ENCODE assay signal across 8 cellular contexts in genomic region chr2:86790828-86791561, GRCh38. TPM values are rescaled to one million over a fixed set of nuclear protein-coding genes. Genes with fewer than 3 reads are reported as not detected.
A peak's percentile ranks its signal among the peaks of the same experiment; 100 is the strongest.
DNase-seq lines count a peak whose midpoint lies in the region; ATAC-seq, FAIRE-seq and TF ChIP-seq lines count a peak whose summit lies in the region.

TSS of gene CD8A (minus strand) at chr2:86790913. CDS start at chr2:86790825, 88 bp downstream.

- intact Hi-C loops in activated CD4-positive, alpha-beta T cell treated with anti-CD3 and anti-CD28 coated beads for 36 hours (cut with DNase I, micrococcal nuclease): no loop called here
- intact Hi-C loops in stomach (cut with DNase I; ENCODE audit: low total_unique reads): no loop called here

- TF ChIP-seq CTCF in stomach (IDR thresholded peaks at IDR 0.05): no peak

- peaks cover 59% of the 10 kb centered on the region for H3K27me3 Mint-ChIP-seq in activated CD4-positive, alpha-beta T cell treated with anti-CD3 and anti-CD28 coated beads for 36 hours
- H3K27me3 Mint-ChIP-seq in activated T-cell treated with anti-CD3 and anti-CD28 coated beads, Interleukin-2, amount 50 U/mL, for 24 hours: peaks cover 66% of the 10 kb centered on the region

- H3K4me1 ChIP-seq in iPS-20b (ENCODE audit: insufficient read depth, low read length): no peaks in the 10 kb centered on the region
- peaks cover 22 to 42% (median 35%) of the 10 kb centered on the region in 4 donors for H3K4me1 ChIP-seq in stomach

- DNase-seq in activated CD4-positive, alpha-beta T cell treated with anti-CD3 and anti-CD28 coated beads for 36 hours: peak; percentile 58
- no peak for DNase-seq in activated CD4-positive, alpha-beta T cell treated with anti-CD3 and anti-CD28 coated beads for 4 hours
- peak; percentile 74 for DNase-seq in activated T-cell treated with anti-CD3 and anti-CD28 coated beads, Interleukin-2, amount 50 U/mL, for 24 hours
- DNase-seq in stomach (no peak), GM12892 (ENCODE audit: insufficient read length) (no peak), 8988T (no peak), NCI-H187 (lab: John Stamatoyannopoulos, UW) (no peak)

- no peak for FAIRE-seq in GM12892 (lab: Jason Lieb, UNC)

- POLR2A ChIA-PET in activated CD4-positive, alpha-beta T cell treated with anti-CD3 and anti-CD28 coated beads for 36 hours (lab: Charles Lee): interaction anchor here (0.5 kb wide), 1 partner anchor 35 kb away, joined by 3 read pairs; no protein-coding TSS in a partner anchor

- no peak within 1 kb of the TSS for H3K27ac ChIP-seq in iPS-20b (ENCODE audit: low read length)
- H3K27ac ChIP-seq in stomach: peak within 1 kb of the TSS; percentile 11 to 74 (median 63)

- peak within 1 kb of the TSS; percentile 57; the same call in 1 of the 2 replicates for H3K4me3 ChIP-seq in iPS-20b (ENCODE audit: low read length)
- peak within 1 kb of the TSS; percentile 27 to 42 (median 36) for H3K4me3 ChIP-seq in stomach

- peak; percentile 61 for ATAC-seq in activated CD4-positive, alpha-beta T cell treated with anti-CD3 and anti-CD28 coated beads for 36 hours

- H3K36me3 Mint-ChIP-seq in activated CD4-positive, alpha-beta T cell treated with anti-CD3 and anti-CD28 coated beads for 36 hours (ENCODE audit: low read depth): peaks cover 5% of the 10 kb centered on the region
- peaks cover 38% of the 10 kb centered on the region for H3K36me3 Mint-ChIP-seq in activated T-cell treated with anti-CD3 and anti-CD28 coated beads, Interleukin-2, amount 50 U/mL, for 24 hours (ENCODE audit: low read depth)

- TF ChIP-seq POLR2A in stomach (IDR thresholded peaks at IDR 0.05) (no peak), GM12892 (IDR thresholded peaks at IDR 0.05; ENCODE audit: low read depth, low read length) (no peak)

- WGBS in stomach, 5 donors: 3 to 7% (median 4%) methylated on average over 24 to 42 of the region's 42 CpGs

- H3K4me3 Mint-ChIP-seq in activated CD4-positive, alpha-beta T cell treated with anti-CD3 and anti-CD28 coated beads for 36 hours: peak within 1 kb of the TSS; percentile 69
- H3K4me3 Mint-ChIP-seq in activated T-cell treated with anti-CD3 and anti-CD28 coated beads, Interleukin-2, amount 50 U/mL, for 24 hours: peak within 1 kb of the TSS; percentile 86

- H3K36me3 ChIP-seq in iPS-20b (ENCODE audit: insufficient read depth, low read depth, low read length): no peaks in the 10 kb centered on the region
- no peaks in the 10 kb centered on the region for H3K36me3 ChIP-seq in stomach

- H3K4me1 Mint-ChIP-seq in activated CD4-positive, alpha-beta T cell treated with anti-CD3 and anti-CD28 coated beads for 36 hours: peaks cover 22% of the 10 kb centered on the region
- H3K4me1 Mint-ChIP-seq in activated T-cell treated with anti-CD3 and anti-CD28 coated beads, Interleukin-2, amount 50 U/mL, for 24 hours (ENCODE audit: low read depth): peaks cover 63% of the 10 kb centered on the region

- H3K9me3 Mint-ChIP-seq in activated CD4-positive, alpha-beta T cell treated with anti-CD3 and anti-CD28 coated beads for 36 hours (ENCODE audit: low read depth): peaks cover 7% of the 10 kb centered on the region
- peaks cover 9% of the 10 kb centered on the region for H3K9me3 Mint-ChIP-seq in activated T-cell treated with anti-CD3 and anti-CD28 coated beads, Interleukin-2, amount 50 U/mL, for 24 hours

- H3K27me3 ChIP-seq in iPS-20b (ENCODE audit: insufficient read depth, low read length) (peaks cover 85% of the 10 kb centered on the region), stomach (peaks cover 35 to 87% (median 60%) of the 10 kb centered on the region in 3 donors)

- peak within 1 kb of the TSS; percentile 61 for H3K27ac Mint-ChIP-seq in activated CD4-positive, alpha-beta T cell treated with anti-CD3 and anti-CD28 coated beads for 36 hours
- peak within 1 kb of the TSS; percentile 97 for H3K27ac Mint-ChIP-seq in activated T-cell treated with anti-CD3 and anti-CD28 coated beads, Interleukin-2, amount 50 U/mL, for 24 hours

- no peak within 1 kb of the TSS for H3K9ac ChIP-seq in iPS-20b (ENCODE audit: low read depth, low read length)

- CTCF ChIA-PET in activated CD4-positive, alpha-beta T cell treated with anti-CD3 and anti-CD28 coated beads for 36 hours (lab: Charles Lee): interaction anchor here (0.7 kb wide), 1 partner anchor 18 kb away, joined by 4 read pairs; no protein-coding TSS in a partner anchor

- TF ChIP-seq EP300 in stomach (IDR thresholded peaks at IDR 0.05): no peak

- H3K9me3 ChIP-seq in iPS-20b (ENCODE audit: insufficient read depth, low read depth, low read length): peaks cover 11% of the 10 kb centered on the region; the same call in 1 of the 2 replicates
- peaks cover 0 to 6% (median 1%) of the 10 kb centered on the region in 4 donors for H3K9me3 ChIP-seq in stomach

RNA-seq across cellular contexts. Expression of gene CD8A, which starts in this region (rescaled TPM):
- total RNA-seq in activated CD4-positive, alpha-beta T cell treated with anti-CD3 and anti-CD28 coated beads for 36 hours: 1 to 10 TPM; 1.1 to 1.6 TPM
- 10 to 100 TPM in 1 of 5 donors, 1 to 10 TPM in 2, not detected in 2; 1.3 to 24.9 (median 6.2) TPM for total RNA-seq in stomach
- 10 to 100 TPM in 1 of 3 donors, 1 to 10 TPM in 2; 1.2 to 13.1 (median 1.3) TPM for polyA plus RNA-seq in stomach
- polyA plus RNA-seq in GM12892 (2012; ENCODE audit: missing spikeins): not detected

Comparison
In these comparisons a context has a peak if more than half of its experiments do, and no peak if none do; other contexts are left out.
1. DNase-seq: peak in activated CD4-positive, alpha-beta T cell treated with anti-CD3 and anti-CD28 coated beads for 36 hours (single experiment) and activated T-cell treated with anti-CD3 and anti-CD28 coated beads, Interleukin-2, amount 50 U/mL, for 24 hours (single experiment); none in activated CD4-positive, alpha-beta T cell treated with anti-CD3 and anti-CD28 coated beads for 4 hours (0 of 2), stomach (single experiment), GM12892 (single experiment), 8988T (single experiment) and NCI-H187 (0 of 2).